Comparison of ENCODE assay signal across 8 cellular contexts in the genomic region with DNA sequence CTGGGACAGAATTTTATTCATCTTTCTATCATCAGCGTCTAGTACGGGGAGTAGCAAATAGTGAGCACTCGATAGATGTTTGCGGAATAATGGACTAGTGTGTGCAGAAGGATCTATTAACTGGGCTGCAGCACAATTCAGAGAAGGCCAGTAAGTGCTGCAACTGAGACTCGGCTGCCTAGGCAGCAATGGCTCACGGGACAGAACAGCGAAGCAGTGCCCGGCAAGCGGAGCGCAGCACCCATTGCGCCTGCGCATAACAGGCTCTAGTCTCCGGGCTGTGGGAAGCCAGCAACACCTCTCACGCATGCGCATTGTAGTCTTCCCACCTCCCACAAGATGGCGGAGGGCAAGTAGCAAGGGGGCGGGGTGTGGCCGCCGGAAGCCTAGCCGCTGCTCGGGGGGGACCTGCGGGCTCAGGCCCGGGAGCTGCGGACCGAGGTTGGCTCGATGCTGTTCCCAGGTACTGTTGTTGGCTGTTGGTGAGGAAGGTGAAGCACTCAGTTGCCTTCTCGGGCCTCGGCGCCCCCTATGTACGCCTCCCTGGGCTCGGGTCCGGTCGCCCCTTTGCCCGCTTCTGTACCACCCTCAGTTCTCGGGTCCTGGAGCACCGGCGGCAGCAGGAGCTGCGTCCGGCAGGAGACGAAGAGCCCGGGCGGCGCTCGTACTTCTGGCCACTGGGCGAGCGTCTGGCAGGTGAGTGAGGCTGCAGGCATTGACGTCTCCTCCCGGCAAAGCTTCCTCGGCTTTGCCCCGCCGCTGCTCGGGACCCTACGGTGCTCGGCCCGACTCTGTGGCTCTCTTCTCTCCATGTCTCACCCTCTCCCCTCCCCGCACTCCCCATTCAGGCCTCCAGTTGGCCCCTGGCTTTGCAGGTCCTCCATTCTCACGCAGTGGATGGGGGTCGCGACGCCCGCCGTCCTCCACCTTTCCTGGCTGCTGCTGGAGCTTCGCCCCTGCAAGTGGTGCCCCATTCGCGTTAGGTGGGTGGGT. TPM values are rescaled to one million over a fixed set of nuclear protein-coding genes. Genes with fewer than 3 reads are reported as not detected.
DNase-seq lines count a peak whose midpoint lies in the region; ATAC-seq, FAIRE-seq and TF ChIP-seq lines count a peak whose summit lies in the region.

No MANE protein-coding gene starts in this region.

- no peak overlapping the region for H2BK120ac ChIP-seq in H1 (replicated peaks; ENCODE audit: low read depth, low read length)

- H3K4me3 Mint-ChIP-seq in activated CD8-positive, alpha-beta memory T cell treated with anti-CD3 and anti-CD28 coated beads, Interleukin-2, amount 10 ng/mL, durations not matched to agents 7 days and 5 days: peak overlapping the region; percentile 95
- peak overlapping the region; percentile 96 for H3K4me3 Mint-ChIP-seq in memory B cell

- FAIRE-seq in HTR-8/SVneo (lab: Jason Lieb, UNC) (peak; percentile 78), H1 (lab: Jason Lieb, UNC) (no peak)

- peaks cover 3 to 44% of the 10 kb centered on the region in 2 experiments; a peak in 2 of 4 replicates for H3K79me2 ChIP-seq in H1 (ENCODE audit: control insufficient read depth in 1 of 2, insufficient read depth in 2 of 2, low read length in 2 of 2)

- no peaks in the 10 kb centered on the region for H3K9me3 Mint-ChIP-seq in activated CD8-positive, alpha-beta memory T cell treated with anti-CD3 and anti-CD28 coated beads, Interleukin-2, amount 10 ng/mL, durations not matched to agents 7 days and 5 days (ENCODE audit: low read depth)
- H3K9me3 Mint-ChIP-seq in memory B cell: no peaks in the 10 kb centered on the region

- peak overlapping the region; percentile 12 for H3K4ac ChIP-seq in H1 (replicated peaks; ENCODE audit: insufficient read length, low read depth, low read length)

- peak; percentile 92 for DNase-seq in Caki2 (ENCODE audit: low read depth)
- DNase-seq in HTR-8/SVneo (ENCODE audit: insufficient read length, low spot score): peak; percentile 97
- peak; percentile 99 for DNase-seq in NOMO-1 treated with DMSO at 0.1 percent for 48 hours (lab: John Stamatoyannopoulos, UW; ENCODE audit: unreplicated experiment)
- peak; percentile 99 for DNase-seq in activated CD8-positive, alpha-beta memory T cell treated with anti-CD3 and anti-CD28 coated beads, Interleukin-2, amount 10 ng/mL, durations not matched to agents 7 days and 5 days
- DNase-seq in H1 (ENCODE audit: low read depth in 1 of 2, low spot score in 2 of 2): peak; percentile 92 to 97
- peak; percentile 89 to 97 for DNase-seq in memory B cell (ENCODE audit: low spot score in 2 of 2)
- peak; percentile 94 for DNase-seq in stimulated activated CD8-positive, alpha-beta memory T cell treated with anti-CD3 and anti-CD28 coated beads, Interleukin-12 subunit alpha, Interleukin-12 subunit beta, amount 100 ng/mL, for 1 hour (ENCODE audit: low read depth)

- TF ChIP-seq CTCF in H1 (IDR thresholded peaks at IDR 0.05; ENCODE audit: control extremely low read depth in 1 of 3, insufficient read depth in 1 of 3, low read depth in 1 of 3, low read length in 3 of 3): no peak

- H3K23me2 ChIP-seq in H1 (ENCODE audit: low read depth, low read length): no peaks in the 10 kb centered on the region

- H3K79me1 ChIP-seq in H1 (ENCODE audit: low read depth, low read length): peaks cover 8% of the 10 kb centered on the region; the same call in 1 of the 2 replicates

- H3K4me3 ChIP-seq in H1 (ENCODE audit: extremely low read depth in 1 of 4, insufficient read depth in 2 of 4, low read depth in 3 of 4, low read length in 4 of 4): peak overlapping the region; percentile 81 to 90 (median 84)

- peaks cover 4% of the 10 kb centered on the region for H3K36me3 Mint-ChIP-seq in activated CD8-positive, alpha-beta memory T cell treated with anti-CD3 and anti-CD28 coated beads, Interleukin-2, amount 10 ng/mL, durations not matched to agents 7 days and 5 days
- peaks cover 1% of the 10 kb centered on the region for H3K36me3 Mint-ChIP-seq in memory B cell

- peaks cover 31% of the 10 kb centered on the region for H3K4me1 Mint-ChIP-seq in activated CD8-positive, alpha-beta memory T cell treated with anti-CD3 and anti-CD28 coated beads, Interleukin-2, amount 10 ng/mL, durations not matched to agents 7 days and 5 days
- H3K4me1 Mint-ChIP-seq in memory B cell: peaks cover 36% of the 10 kb centered on the region

- no peak overlapping the region for H3K23ac ChIP-seq in H1 (ENCODE audit: insufficient read length)

- 4% methylated on average over 59 of the region's 65 CpGs; no CpG with 5 or more reads in 1 of the 2 experiments for WGBS in H1 (ENCODE audit: extremely low coverage in 1 of 2, insufficient coverage in 1 of 2, insufficient read length in 1 of 2, insufficient replicate concordance in 2 of 2, low coverage in 1 of 2, low lambda C conversion rate in 2 of 2, missing lambda C conversion rate in 1 of 2), 2 experiments

- peak overlapping the region; percentile 97 for H2BK5ac ChIP-seq in H1 (ENCODE audit: low read depth, low read length)

- peak overlapping the region; percentile 85; the same call in 1 of the 2 replicates for H2BK12ac ChIP-seq in H1 (ENCODE audit: low read depth, low read length)

- peak overlapping the region; percentile 87 for H3K27ac Mint-ChIP-seq in activated CD8-positive, alpha-beta memory T cell treated with anti-CD3 and anti-CD28 coated beads, Interleukin-2, amount 10 ng/mL, durations not matched to agents 7 days and 5 days
- H3K27ac Mint-ChIP-seq in memory B cell: peak overlapping the region; percentile 95

- H2BK20ac ChIP-seq in H1 (ENCODE audit: low read length): no peak overlapping the region

- no peak for TF ChIP-seq EP300 in H1 (IDR thresholded peaks at IDR 0.05; ENCODE audit: borderline replicate concordance in 1 of 2, low read depth in 2 of 2, low read length in 2 of 2)

- H3K18ac ChIP-seq in H1 (ENCODE audit: extremely low read depth, low read length): peak overlapping the region; percentile 99

- peak overlapping the region; percentile 69 to 74 for H3K4me2 ChIP-seq in H1 (ENCODE audit: insufficient read depth in 1 of 2, low read depth in 2 of 2, low read length in 2 of 2)

- H3K27me3 Mint-ChIP-seq in activated CD8-positive, alpha-beta memory T cell treated with anti-CD3 and anti-CD28 coated beads, Interleukin-2, amount 10 ng/mL, durations not matched to agents 7 days and 5 days: no peaks in the 10 kb centered on the region
- H3K27me3 Mint-ChIP-seq in memory B cell: no peaks in the 10 kb centered on the region

- peak overlapping the region; percentile 94; the same call in 1 of the 2 replicates for H4K8ac ChIP-seq in H1 (ENCODE audit: extremely low read depth, insufficient read depth, low read length)

- peak overlapping the region; percentile 84 to 91 (median 87) for H3K9ac ChIP-seq in H1 (replicated peaks in 1 of 4; ENCODE audit: extremely low read depth in 1 of 4, low read depth in 3 of 4, low read length in 3 of 4)

- peaks cover 2 to 4% of the 10 kb centered on the region in 2 experiments for H4K20me1 ChIP-seq in H1 (replicated peaks in 1 of 2; ENCODE audit: control insufficient read depth in 1 of 2, insufficient read depth in 2 of 2, low read length in 2 of 2)

- peak overlapping the region; percentile 14; the same call in 1 of the 2 replicates for H2BK15ac ChIP-seq in H1 (ENCODE audit: low read length)

- no peaks in the 10 kb centered on the region for H3K9me3 ChIP-seq in H1 (ENCODE audit: insufficient read depth in 2 of 2, low read depth in 1 of 2, low read length in 1 of 2)

- H2AFZ ChIP-seq in H1 (ENCODE audit: low read length): peak overlapping the region; percentile 96

- H3K14ac ChIP-seq in H1 (ENCODE audit: insufficient read length): no peak overlapping the region

- CTCF ChIA-PET in activated CD8-positive, alpha-beta memory T cell treated with anti-CD3 and anti-CD28 coated beads, Interleukin-2, amount 10 ng/mL, durations not matched to agents 7 days and 5 days (lab: Charles Lee): interaction anchor here (0.8 to 3.5 kb wide), 10 partner anchors 10 to 547 kb away, joined by 3 to 15 read pairs (median 4); a partner anchor contains a TSS
- CTCF ChIA-PET in H1 (lab: Charles Lee; ENCODE audit: partially characterized antibody): interaction anchor here (0.7 to 5.1 kb wide), 4 partner anchors 10 to 141 kb away, joined by 3 to 29 read pairs (median 10); no protein-coding TSS in a partner anchor

- ATAC-seq in GM21381 (IDR thresholded peaks at IDR 0.05; ENCODE audit: unreplicated experiment) (peak; percentile 92), memory B cell (ENCODE audit: low read depth) (peak; percentile 91)
- ATAC-seq in activated CD8-positive, alpha-beta memory T cell treated with anti-CD3 and anti-CD28 coated beads, Interleukin-2, amount 10 ng/mL, durations not matched to agents 7 days and 5 days: peak; percentile 96

- in situ Hi-C loops in Caki2 (cut with HindIII; ENCODE audit: low pct_unique_long_range_greater_than_20kb, low sequenced_read_pairs): no loop called here

- H3K27me3 ChIP-seq in H1 (replicated peaks in 1 of 4; ENCODE audit: control insufficient read depth in 3 of 4, extremely low read depth in 1 of 4, insufficient read depth in 3 of 4, low read length in 3 of 4): no peaks in the 10 kb centered on the region

- H4K5ac ChIP-seq in H1 (ENCODE audit: insufficient read length, low read depth, low read length): peak overlapping the region; percentile 82

- POLR2A ChIA-PET in H1 (lab: Charles Lee; ENCODE audit: partially characterized antibody): interaction anchor here (0.8 to 1.8 kb wide), 10 partner anchors 9 to 214 kb away, joined by 3 to 8 read pairs (median 5); a partner anchor contains a TSS

- H3K36me3 ChIP-seq in H1 (ENCODE audit: control insufficient read depth in 2 of 4, insufficient read depth in 4 of 4, low read length in 3 of 4): no peaks in the 10 kb centered on the region

- no peak for TF ChIP-seq RAD21 in H1 (IDR thresholded peaks at IDR 0.05 in 1 of 2, conservative IDR thresholded peaks at IDR 0.05 in 1 of 2; ENCODE audit: low read depth in 2 of 2, low read length in 2 of 2)

- peaks cover 0 to 3% (median 0%) of the 10 kb centered on the region in 4 experiments; a peak in 2 of 7 replicates for H3K4me1 ChIP-seq in H1 (replicated peaks in 1 of 4; ENCODE audit: control insufficient read depth in 3 of 4, insufficient read depth in 4 of 4, low read length in 3 of 4)

- peak overlapping the region; percentile 88 for H3K27ac ChIP-seq in H1 (ENCODE audit: low read depth, low read length)

- TF ChIP-seq POLR2A in H1 (IDR thresholded peaks at IDR 0.05; ENCODE audit: control extremely low read depth in 1 of 2, low read depth in 2 of 2, low read length in 2 of 2): peak; percentile 88 to 99

- no peak overlapping the region for H2AK5ac ChIP-seq in H1 (ENCODE audit: low read depth, low read length)

- H3K56ac ChIP-seq in H1 (replicated peaks; ENCODE audit: insufficient read length, low read depth, low read length): peak overlapping the region; percentile 42

- H4K91ac ChIP-seq in H1 (replicated peaks; ENCODE audit: insufficient read length, low read length): peak overlapping the region; percentile 58

RNA-seq across cellular contexts. Expression of a gene that starts 30.2 kb away (rescaled TPM):
- total RNA-seq in Caki2 (2014; rRNA removed; shearing (Covaris generic); ENCODE audit: low replicate concordance): 5.9 and 7.2 TPM in 2 replicates
- 10 to 100 TPM; 22.9 to 26.2 TPM for total RNA-seq in activated CD8-positive, alpha-beta memory T cell treated with anti-CD3 and anti-CD28 coated beads, Interleukin-2, amount 10 ng/mL, durations not matched to agents 7 days and 5 days
- 41.9 and 44.0 TPM in 2 replicates for total RNA-seq in H1 (2021; fragmentation: NEBNext Ultra II Directional; extraction: Animal tissue kit (Norgen Biotek cat#: 25700))
- 6.8 and 7.0 TPM in 2 replicates for polyA plus RNA-seq in H1 (2011; rRNA removed)
- polyA plus RNA-seq in H1 (2011; cell fraction: cytosol; rRNA removed): 8.1 TPM
- polyA plus RNA-seq in H1 (2011; cell fraction: nucleus; rRNA removed): 16.8 TPM
- polyA plus RNA-seq in H1 (2012, experiment 1 of 2): 8.9 to 13.5 TPM (median 10.8 TPM) in 4 replicates
- 0.73 TPM for polyA plus RNA-seq in H1 (2012, experiment 2 of 2)
- polyA plus RNA-seq in H1 (2013, experiment 1 of 2): 21.4 TPM
- 20.6 TPM for polyA plus RNA-seq in H1 (2013, experiment 2 of 2)
- 38.3 and 50.9 TPM in 2 replicates for polyA minus RNA-seq in H1 (2011; rRNA and poly(A)+ RNA removed)
- polyA minus RNA-seq in H1 (2011; cell fraction: cytosol; rRNA and poly(A)+ RNA removed): 30.4 TPM
- 120 TPM for polyA minus RNA-seq in H1 (2011; cell fraction: nucleus; rRNA and poly(A)+ RNA removed)

Comparison
In these comparisons a context has a peak if more than half of its experiments do, and no peak if none do; other contexts are left out.
1. Peak in every context shown above with its lines: DNase-seq, ATAC-seq, H3K4me3 ChIP-seq and H3K27ac ChIP-seq.